In the genomic region with DNA sequence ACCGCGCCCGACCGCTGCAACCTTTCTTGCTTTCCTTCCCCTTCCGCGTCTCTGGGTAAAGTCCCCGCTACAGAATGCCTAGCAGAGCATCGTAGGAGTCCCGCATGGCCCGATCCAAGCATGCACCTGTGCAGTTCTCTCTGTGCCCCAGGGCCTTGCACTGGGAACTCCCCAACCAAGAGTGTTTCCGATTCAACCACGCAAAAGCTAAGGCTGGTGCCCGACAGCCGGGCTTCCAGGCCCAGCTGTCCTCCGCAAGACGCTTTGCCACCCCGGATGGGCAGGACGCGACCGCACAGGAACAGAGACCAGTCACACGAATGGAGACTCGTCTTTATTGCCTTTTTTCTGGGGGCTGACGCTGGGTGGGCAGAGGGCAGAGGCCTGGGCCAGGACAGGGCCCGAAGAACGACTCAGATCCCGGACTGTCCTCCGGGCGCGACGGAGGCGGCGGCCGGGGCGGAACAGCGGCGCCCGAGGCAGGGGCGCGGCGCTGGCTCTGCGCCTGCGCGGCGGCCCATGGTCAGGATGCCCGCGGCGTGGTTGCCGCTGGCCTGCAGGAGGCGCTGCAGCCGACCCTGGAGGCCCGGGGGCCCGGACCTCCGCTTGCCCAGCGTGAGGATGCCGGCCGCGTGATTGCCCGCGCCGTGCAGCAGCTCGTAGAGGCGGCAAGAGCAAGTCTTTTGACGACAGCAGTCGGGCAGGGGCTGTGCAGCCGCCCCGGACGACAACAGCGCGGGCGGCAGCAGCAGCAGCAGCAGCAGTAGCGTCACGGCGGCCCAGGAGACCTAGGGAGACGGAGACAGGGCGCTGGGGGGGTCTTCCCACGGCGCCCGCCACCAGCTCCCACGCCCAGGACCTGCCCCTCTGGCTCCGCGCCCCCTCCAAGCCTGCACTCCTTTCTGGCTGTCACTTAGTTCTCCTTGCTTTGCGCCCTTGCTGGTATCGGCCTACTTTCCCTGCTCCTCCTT, we compare ENCODE assay signal across 8 cellular contexts. TPM values are rescaled to one million over a fixed set of nuclear protein-coding genes. Genes with fewer than 3 reads are reported as not detected.
A peak's percentile ranks its signal among the peaks of the same experiment; 100 is the strongest.
DNase-seq lines count a peak whose midpoint lies in the region; ATAC-seq and TF ChIP-seq lines count a peak whose summit lies in the region.

No MANE protein-coding gene starts in this region.

- H3K27me3 ChIP-seq in CD4-positive, alpha-beta memory T cell (ENCODE audit: insufficient read depth, low read length) = no peaks in the 10 kb centered on the region
- H3K27me3 ChIP-seq in tibial artery = peaks cover 0 to 32% of the 10 kb centered on the region in 2 donors

- no peaks in the 10 kb centered on the region for H3K36me3 Mint-ChIP-seq in CD4-positive, alpha-beta memory T cell
- peaks cover 0 to 7% of the 10 kb centered on the region in 2 donors for H3K36me3 Mint-ChIP-seq in activated naive CD4-positive, alpha-beta T cell treated with anti-CD3 and anti-CD28 coated beads, Interleukin-2, amount 50 U/mL, for 72 hours

- intact Hi-C loops in CD4-positive, alpha-beta memory T cell (cut with micrococcal nuclease) = loop anchor here (1.0 to 5.0 kb wide), 4 partner anchors 10 to 157 kb away; a partner anchor contains a TSS
- intact Hi-C loops in cardiac septum (cut with DNase I) = loop anchor here (5.0 kb wide), 1 partner anchor 57 kb away; no protein-coding TSS in a partner anchor
- intact Hi-C loops in tibial artery (cut with DNase I; ENCODE audit: low total_unique reads) = no loop called here

- H3K9me3 ChIP-seq in CD4-positive, alpha-beta memory T cell (ENCODE audit: control insufficient read depth in 1 of 2, low read length in 2 of 2) = no peaks in the 10 kb centered on the region
- no peaks in the 10 kb centered on the region for H3K9me3 ChIP-seq in tibial artery

- DNase-seq in CD4-positive, alpha-beta memory T cell = peak; percentile 74 to 84 (median 75)
- DNase-seq in KBM-7 (peak; percentile 83), SK-MEL-5 (ENCODE audit: low read depth, low spot score) (peak; percentile 58), cardiac septum (ENCODE audit: low spot score) (peak; percentile 84), pons (ENCODE audit: low spot score) (peak; percentile 69), tibial artery (peak; percentile 48 to 86)
- DNase-seq in activated naive CD4-positive, alpha-beta T cell treated with anti-CD3 and anti-CD28 coated beads, Interleukin-2, amount 50 U/mL, for 72 hours (ENCODE audit: low spot score in 2 of 2) = peak; percentile 87 to 93

- H3K9me3 Mint-ChIP-seq in CD4-positive, alpha-beta memory T cell = peaks cover 0 to 2% (median 0%) of the 10 kb centered on the region in 8 donors
- H3K9me3 Mint-ChIP-seq in activated naive CD4-positive, alpha-beta T cell treated with anti-CD3 and anti-CD28 coated beads, Interleukin-2, amount 50 U/mL, for 72 hours = no peaks in the 10 kb centered on the region

- in situ Hi-C loops in KBM-7 (cut with MboI; ENCODE audit: low pct_unique_long_range_greater_than_20kb, low sequenced_read_pairs) = no loop called here
- in situ Hi-C loops in SK-MEL-5 (cut with HindIII; ENCODE audit: low pct_unique_long_range_greater_than_20kb, low sequenced_read_pairs) = no loop called here

- POLR2A ChIA-PET in CD4-positive, alpha-beta memory T cell (lab: Charles Lee; ENCODE audit: partially characterized antibody) = interaction anchor here (0.9 to 5.8 kb wide), 8 partner anchors 11 to 319 kb away, joined by 3 to 50 read pairs (median 3); a partner anchor contains a TSS

- H3K27ac ChIP-seq in CD4-positive, alpha-beta memory T cell (ENCODE audit: low read depth, low read length) = peak overlapping the region; percentile 72
- H3K27ac ChIP-seq in tibial artery = peak overlapping the region; percentile 70 to 72

- H3K4me3 ChIP-seq in CD4-positive, alpha-beta memory T cell (ENCODE audit: low read length in 2 of 2) = peak overlapping the region; percentile 63 to 86
- peak overlapping the region; percentile 53 to 71 for H3K4me3 ChIP-seq in tibial artery

- peak overlapping the region; percentile 87 to 96 (median 91) for H3K4me3 Mint-ChIP-seq in CD4-positive, alpha-beta memory T cell

- peak; percentile 55 for ATAC-seq in GM19452 (IDR thresholded peaks at IDR 0.05; ENCODE audit: unreplicated experiment)
- ATAC-seq in activated naive CD4-positive, alpha-beta T cell treated with anti-CD3 and anti-CD28 coated beads, Interleukin-2, amount 50 U/mL, for 72 hours = peak; percentile 69 to 76

- H3K27me3 Mint-ChIP-seq in CD4-positive, alpha-beta memory T cell = peaks cover 0 to 5% of the 10 kb centered on the region in 2 donors

- no peaks in the 10 kb centered on the region for H3K36me3 ChIP-seq in CD4-positive, alpha-beta memory T cell (ENCODE audit: insufficient read depth, low read length)
- no peaks in the 10 kb centered on the region for H3K36me3 ChIP-seq in tibial artery

- TF ChIP-seq CTCF in tibial artery (IDR thresholded peaks at IDR 0.05) = peak; percentile 76 to 84

- CTCF ChIA-PET in CD4-positive, alpha-beta memory T cell (lab: Charles Lee; ENCODE audit: partially characterized antibody) = interaction anchor here (1.1 to 2.3 kb wide), 9 partner anchors 10 to 126 kb away, joined by 3 to 11 read pairs (median 3); a partner anchor contains a TSS

- peaks cover 56% of the 10 kb centered on the region for H3K4me1 ChIP-seq in CD4-positive, alpha-beta memory T cell (ENCODE audit: insufficient read depth, low read length)
- H3K4me1 ChIP-seq in tibial artery = peaks cover 0 to 28% (median 25%) of the 10 kb centered on the region in 4 donors

- H3K4me1 Mint-ChIP-seq in CD4-positive, alpha-beta memory T cell = peaks cover 21 to 52% (median 35%) of the 10 kb centered on the region in 4 donors

- peak overlapping the region; percentile 78 to 94 (median 88) for H3K27ac Mint-ChIP-seq in CD4-positive, alpha-beta memory T cell
- peak overlapping the region; percentile 81 to 96 for H3K27ac Mint-ChIP-seq in activated naive CD4-positive, alpha-beta T cell treated with anti-CD3 and anti-CD28 coated beads, Interleukin-2, amount 50 U/mL, for 72 hours

RNA-seq across cellular contexts. Expression of a gene that starts 1.2 kb away (rescaled TPM):
- total RNA-seq in CD4-positive, alpha-beta memory T cell = not detected
- polyA plus RNA-seq in CD4-positive, alpha-beta memory T cell = not detected
- total RNA-seq in SK-MEL-5 (2014; rRNA removed; shearing (Covaris generic)) = not detected in 2 replicates
- polyA plus RNA-seq in SK-MEL-5 (2015; cell fraction: cytosol; rRNA removed) = not detected in 2 replicates
- not detected in 2 replicates for polyA plus RNA-seq in SK-MEL-5 (2015; cell fraction: nucleus; rRNA removed)
- not detected for total RNA-seq in activated naive CD4-positive, alpha-beta T cell treated with anti-CD3 and anti-CD28 coated beads, Interleukin-2, amount 50 U/mL, for 72 hours
- total RNA-seq in cardiac septum = not detected

RNA-seq across cellular contexts. Expression of a gene that starts 3.1 kb away (rescaled TPM):
- under 1 TPM; 0.09 to 0.11 TPM for total RNA-seq in CD4-positive, alpha-beta memory T cell
- not detected for polyA plus RNA-seq in CD4-positive, alpha-beta memory T cell
- total RNA-seq in SK-MEL-5 (2014; rRNA removed; shearing (Covaris generic)) = 0.18 and 0.24 TPM in 2 replicates
- polyA plus RNA-seq in SK-MEL-5 (2015; cell fraction: cytosol; rRNA removed) = 0.63 and 1.9 TPM in 2 replicates
- polyA plus RNA-seq in SK-MEL-5 (2015; cell fraction: nucleus; rRNA removed) = 1.3 and 2.7 TPM in 2 replicates
- total RNA-seq in activated naive CD4-positive, alpha-beta T cell treated with anti-CD3 and anti-CD28 coated beads, Interleukin-2, amount 50 U/mL, for 72 hours = under 1 TPM; 0.23 to 0.54 TPM
- not detected for total RNA-seq in cardiac septum

RNA-seq across cellular contexts. Expression of a gene that starts 10.3 kb away (rescaled TPM):
- total RNA-seq in CD4-positive, alpha-beta memory T cell = 10 to 100 TPM; 23.9 to 25.3 TPM
- polyA plus RNA-seq in CD4-positive, alpha-beta memory T cell = 10 to 100 TPM; 12.9 to 17.9 TPM
- 24.7 and 28.4 TPM in 2 replicates for total RNA-seq in SK-MEL-5 (2014; rRNA removed; shearing (Covaris generic))
- polyA plus RNA-seq in SK-MEL-5 (2015; cell fraction: cytosol; rRNA removed) = 34.4 and 49.2 TPM in 2 replicates
- polyA plus RNA-seq in SK-MEL-5 (2015; cell fraction: nucleus; rRNA removed) = 54.6 and 90.5 TPM in 2 replicates
- 10 to 100 TPM; 10.5 to 25.3 TPM for total RNA-seq in activated naive CD4-positive, alpha-beta T cell treated with anti-CD3 and anti-CD28 coated beads, Interleukin-2, amount 50 U/mL, for 72 hours
- 6.0 TPM for total RNA-seq in cardiac septum

RNA-seq across cellular contexts. Expression of a gene that starts 29.2 kb away (rescaled TPM):
- 10 to 100 TPM; 77.7 to 80.6 TPM for total RNA-seq in CD4-positive, alpha-beta memory T cell
- 10 to 100 TPM; 63.4 to 73.1 TPM for polyA plus RNA-seq in CD4-positive, alpha-beta memory T cell
- 166 and 195 TPM in 2 replicates for total RNA-seq in SK-MEL-5 (2014; rRNA removed; shearing (Covaris generic))
- polyA plus RNA-seq in SK-MEL-5 (2015; cell fraction: cytosol; rRNA removed) = 398 and 408 TPM in 2 replicates
- 101 and 106 TPM in 2 replicates for polyA plus RNA-seq in SK-MEL-5 (2015; cell fraction: nucleus; rRNA removed)
- 10 to 100 TPM; 44.5 to 45.7 TPM for total RNA-seq in activated naive CD4-positive, alpha-beta T cell treated with anti-CD3 and anti-CD28 coated beads, Interleukin-2, amount 50 U/mL, for 72 hours
- 43.9 TPM for total RNA-seq in cardiac septum

Comparison
In these comparisons a context has a peak if more than half of its experiments do, and no peak if none do; other contexts are left out.
1. Peak in every context shown above with its lines: DNase-seq, ATAC-seq, H3K4me3 ChIP-seq and H3K27ac ChIP-seq.